8 cellular contexts compared by ENCODE assay signal in the genomic region with DNA sequence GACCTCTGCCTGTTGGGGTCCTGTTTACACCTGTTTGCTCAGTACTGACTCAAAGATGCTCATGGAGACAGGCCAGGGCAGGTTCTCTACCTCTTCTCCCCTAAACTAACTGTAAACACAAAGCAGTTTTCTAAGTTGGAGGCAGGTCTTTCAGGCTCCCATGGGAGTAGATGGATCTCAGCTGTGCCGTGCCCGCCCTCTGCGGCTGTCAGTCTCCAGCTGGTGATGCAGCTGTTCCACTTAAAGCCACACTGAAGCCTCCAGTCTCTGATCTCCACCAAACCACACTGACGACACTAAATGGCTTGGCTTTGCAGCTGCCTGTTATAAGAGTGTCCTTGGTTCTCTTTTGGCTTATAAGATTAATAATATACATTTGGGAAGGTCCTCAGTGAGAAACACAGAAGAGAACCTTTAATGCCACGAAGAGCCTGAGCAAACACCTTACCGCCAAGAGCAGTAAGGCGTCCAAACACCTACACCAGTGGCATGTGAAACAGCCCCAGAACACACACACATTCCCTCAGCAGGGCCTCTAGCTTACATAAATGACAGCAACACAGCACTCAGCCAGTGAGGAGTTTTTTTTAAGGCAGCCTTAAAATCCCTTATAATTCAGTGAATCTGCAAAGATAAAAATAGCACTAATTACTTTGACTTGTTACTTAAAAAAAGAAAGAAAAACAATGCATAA.
DNase-seq lines count a peak whose midpoint lies in the region; ATAC-seq lines count a peak whose summit lies in the region.

No MANE protein-coding gene starts in this region.

- H3K4ac ChIP-seq in trophoblast cell (ENCODE audit: low read depth, low read length), result no peak overlapping the region

- no peaks in the 10 kb centered on the region for H3K79me2 ChIP-seq in trophoblast cell (ENCODE audit: control insufficient read depth, insufficient read depth, low read length, poor library complexity)

- ATAC-seq in HG02623 (IDR thresholded peaks at IDR 0.05; ENCODE audit: unreplicated experiment) (peak; percentile 57), right cardiac atrium (no peak)
- ATAC-seq in natural killer cell treated with Interleukin-12 subunit alpha and Interleukin-12 subunit beta and Interleukin-15 and Interleukin-18, amount 100 ng/mL, for 72 hours, result no peak

- no peak overlapping the region for H4K12ac ChIP-seq in trophoblast cell (ENCODE audit: low read depth, low read length)

- H3K14ac ChIP-seq in trophoblast cell (ENCODE audit: low read length), result no peak overlapping the region

- no peak overlapping the region for H2BK120ac ChIP-seq in trophoblast cell (ENCODE audit: insufficient read depth, low read length, poor library complexity)

- H3K4me2 ChIP-seq in trophoblast cell (ENCODE audit: low read length), result no peak overlapping the region

- no peak overlapping the region for H2BK12ac ChIP-seq in trophoblast cell (ENCODE audit: low read length)

- H2BK5ac ChIP-seq in trophoblast cell (ENCODE audit: low read depth, low read length, poor library complexity), result no peak overlapping the region

- H3K36me3 ChIP-seq in trophoblast cell (ENCODE audit: control insufficient read depth in 1 of 2, insufficient read depth in 2 of 2, low read length in 2 of 2), result no peaks in the 10 kb centered on the region

- peak overlapping the region; percentile 16 for H3K27ac ChIP-seq in right cardiac atrium (ENCODE audit: low read length)
- H3K27ac ChIP-seq in trophoblast cell (ENCODE audit: low read depth, low read length), result no peak overlapping the region

- WGBS in right cardiac atrium, result 69% methylated on average over 7 of the region's 7 CpGs
- no CpG with 5 or more reads among the region's 7 CpGs for WGBS in trophoblast cell (ENCODE audit: extremely low coverage, insufficient coverage, insufficient read length)

- H3K27me3 ChIP-seq in right cardiac atrium (ENCODE audit: control insufficient read depth, insufficient read depth) (no peaks in the 10 kb centered on the region), trophoblast cell (ENCODE audit: insufficient read depth, low read length) (no peaks in the 10 kb centered on the region)

- DNase-seq in activated CD8-positive, alpha-beta memory T cell treated with anti-CD3 and anti-CD28 coated beads, Interleukin-2, amount 50 U/mL, for 48 hours, result peak; percentile 53
- no peak for DNase-seq in activated CD8-positive, alpha-beta memory T cell treated with anti-CD3 and anti-CD28 coated beads, Interleukin-2, amount 50 U/mL, for 4 hours
- DNase-seq in NCI-H1694 (lab: John Stamatoyannopoulos, UW) (peak; percentile 82), right cardiac atrium (no peak), trophoblast cell (no peak)
- no peak for DNase-seq in natural killer cell treated with Interleukin-12 subunit alpha and Interleukin-12 subunit beta and Interleukin-15 and Interleukin-18, amount 100 ng/mL, for 72 hours (ENCODE audit: low spot score)
- DNase-seq in stimulated activated CD4-positive, alpha-beta T cell treated with anti-CD3 and anti-CD28 coated beads, Interleukin-4, amount 100 ng/mL, for 24 hours, result no peak

- H2AK5ac ChIP-seq in trophoblast cell (ENCODE audit: low read length), result no peak overlapping the region

- H3K4me3 ChIP-seq in right cardiac atrium (ENCODE audit: low read length), result no peak overlapping the region
- H3K4me3 ChIP-seq in trophoblast cell (ENCODE audit: low read depth, low read length), result no peak overlapping the region

- no peak overlapping the region for H4K8ac ChIP-seq in trophoblast cell (ENCODE audit: low read depth, low read length)

- no peaks in the 10 kb centered on the region for H3K79me1 ChIP-seq in trophoblast cell (ENCODE audit: low read length)

- no peak overlapping the region for H2AFZ ChIP-seq in trophoblast cell (ENCODE audit: insufficient read depth, low read length, poor library complexity)

- H3K9me3 ChIP-seq in right cardiac atrium (ENCODE audit: control insufficient read depth, low read length), result no peaks in the 10 kb centered on the region
- H3K9me3 ChIP-seq in trophoblast cell (ENCODE audit: insufficient read depth, low read depth, low read length), result no peaks in the 10 kb centered on the region

- no peaks in the 10 kb centered on the region for H3K9me3 Mint-ChIP-seq in natural killer cell treated with Interleukin-12 subunit alpha and Interleukin-12 subunit beta and Interleukin-15 and Interleukin-18, amount 100 ng/mL, for 72 hours

- no peak overlapping the region for H3K23ac ChIP-seq in trophoblast cell (ENCODE audit: low read length)

- H3K9ac ChIP-seq in trophoblast cell (ENCODE audit: low read length), result no peak overlapping the region

- no peak overlapping the region for H3K27ac Mint-ChIP-seq in natural killer cell treated with Interleukin-12 subunit alpha and Interleukin-12 subunit beta and Interleukin-15 and Interleukin-18, amount 100 ng/mL, for 72 hours

- H4K91ac ChIP-seq in trophoblast cell (ENCODE audit: low read depth, low read length), result no peak overlapping the region

- H3K27me3 Mint-ChIP-seq in natural killer cell treated with Interleukin-12 subunit alpha and Interleukin-12 subunit beta and Interleukin-15 and Interleukin-18, amount 100 ng/mL, for 72 hours, result no peaks in the 10 kb centered on the region

- H3K18ac ChIP-seq in trophoblast cell (ENCODE audit: low read length), result no peak overlapping the region

- H3K4me3 Mint-ChIP-seq in natural killer cell treated with Interleukin-12 subunit alpha and Interleukin-12 subunit beta and Interleukin-15 and Interleukin-18, amount 100 ng/mL, for 72 hours, result no peak overlapping the region

- peaks cover 11 to 14% of the 10 kb centered on the region in 2 donors for H3K4me1 Mint-ChIP-seq in natural killer cell treated with Interleukin-12 subunit alpha and Interleukin-12 subunit beta and Interleukin-15 and Interleukin-18, amount 100 ng/mL, for 72 hours (ENCODE audit: low read depth in 2 of 2)

- intact Hi-C loops in right cardiac atrium (cut with DNase I), result no loop called here

- no peaks in the 10 kb centered on the region for H3K36me3 Mint-ChIP-seq in natural killer cell treated with Interleukin-12 subunit alpha and Interleukin-12 subunit beta and Interleukin-15 and Interleukin-18, amount 100 ng/mL, for 72 hours

- peaks cover 2% of the 10 kb centered on the region for H3K4me1 ChIP-seq in right cardiac atrium (ENCODE audit: control insufficient read depth, insufficient read depth, low read length)
- no peaks in the 10 kb centered on the region for H3K4me1 ChIP-seq in trophoblast cell (ENCODE audit: control insufficient read depth in 1 of 2, insufficient read depth in 2 of 2, low read length in 2 of 2)

Comparison
In these comparisons a context has a peak if more than half of its experiments do, and no peak if none do; other contexts are left out.
1. DNase-seq: peak in activated CD8-positive, alpha-beta memory T cell treated with anti-CD3 and anti-CD28 coated beads, Interleukin-2, amount 50 U/mL, for 48 hours (single experiment) and NCI-H1694 (single experiment); none in activated CD8-positive, alpha-beta memory T cell treated with anti-CD3 and anti-CD28 coated beads, Interleukin-2, amount 50 U/mL, for 4 hours (single experiment), right cardiac atrium (0 of 3), natural killer cell treated with Interleukin-12 subunit alpha and Interleukin-12 subunit beta and Interleukin-15 and Interleukin-18, amount 100 ng/mL, for 72 hours (single experiment), stimulated activated CD4-positive, alpha-beta T cell treated with anti-CD3 and anti-CD28 coated beads, Interleukin-4, amount 100 ng/mL, for 24 hours (single experiment) and trophoblast cell (0 of 2).